ENCODE assay signal across 29 cellular contexts in genomic region chr3:58346368-58346767, GRCh38. TPM values are rescaled to one million over a fixed set of nuclear protein-coding genes. Genes with fewer than 3 reads are reported as not detected.
DNase-seq lines count a peak whose midpoint lies in the region; ATAC-seq and TF ChIP-seq lines count a peak whose summit lies in the region.
"Had no signal": no experiment of that assay in that cellular context is flagged by ENCODE, and none has a peak within 500 bp of the region (broad histone marks: within the 10 kb centered on the region; RNA-seq: fewer than 3 reads in every experiment).

No MANE protein-coding gene starts in this region.

- no peaks in the 10 kb centered on the region for H3K27me3 Mint-ChIP-seq in activated CD8-positive, alpha-beta T cell treated with anti-CD3 and anti-CD28 coated beads for 36 hours
- no peaks in the 10 kb centered on the region for H3K27me3 Mint-ChIP-seq in activated CD8-positive, alpha-beta T cell treated with anti-CD3 and anti-CD28 coated beads, Interleukin-2, amount 10 ng/mL, durations not matched to agents 7 days and 5 days (ENCODE audit: low read depth)
- H3K27me3 Mint-ChIP-seq in CD14-positive monocyte (ENCODE audit: low read depth in 3 of 3), result peaks cover 0 to 2% (median 0%) of the 10 kb centered on the region in 3 donors
- no peaks in the 10 kb centered on the region for H3K27me3 Mint-ChIP-seq in naive B cell
- H3K27me3 Mint-ChIP-seq: effector memory CD8-positive, alpha-beta T cell; naive thymus-derived CD8-positive, alpha-beta T cell; T-helper 17 cell had no signal

- peaks cover 15% of the 10 kb centered on the region for H3K36me3 Mint-ChIP-seq in activated CD8-positive, alpha-beta T cell treated with anti-CD3 and anti-CD28 coated beads for 36 hours (ENCODE audit: low read depth)
- H3K36me3 Mint-ChIP-seq in activated CD8-positive, alpha-beta T cell treated with anti-CD3 and anti-CD28 coated beads, Interleukin-2, amount 10 ng/mL, durations not matched to agents 7 days and 5 days (ENCODE audit: low read depth), result peaks cover 53% of the 10 kb centered on the region
- H3K36me3 Mint-ChIP-seq in CD14-positive monocyte, result peaks cover 25 to 33% of the 10 kb centered on the region in 2 donors
- peaks cover 5 to 10% of the 10 kb centered on the region in 2 donors for H3K36me3 Mint-ChIP-seq in naive B cell
- H3K36me3 Mint-ChIP-seq: mesothelial cell of epicardium had no signal

- peak; percentile 25 for ATAC-seq in activated CD8-positive, alpha-beta T cell treated with anti-CD3 and anti-CD28 coated beads for 36 hours
- no peak for ATAC-seq in activated CD8-positive, alpha-beta T cell treated with anti-CD3 and anti-CD28 coated beads, Interleukin-2, amount 10 ng/mL, durations not matched to agents 7 days and 5 days
- no peak for ATAC-seq in naive B cell (ENCODE audit: low read depth in 2 of 2)
- ATAC-seq: effector memory CD8-positive, alpha-beta T cell; gastrocnemius medialis; left ventricle myocardium superior; naive thymus-derived CD8-positive, alpha-beta T cell; T-helper 17 cell had no signal

- peaks cover 65% of the 10 kb centered on the region for H3K36me3 ChIP-seq in OCI-LY7 (ENCODE audit: insufficient read depth, low read length)
- H3K36me3 ChIP-seq in osteoblast (ENCODE audit: insufficient read depth, low read length), result peaks cover 2% of the 10 kb centered on the region
- no peaks in the 10 kb centered on the region for H3K36me3 ChIP-seq in uterus
- H3K36me3 ChIP-seq: breast epithelium, gastrocnemius medialis, HAP-1, ovary, SJCRH30, thoracic aorta, vagina had no signal

- no peak overlapping the region for H3K4me3 ChIP-seq in OCI-LY7 (ENCODE audit: low read depth, low read length, poor library complexity, severe bottlenecking)
- H3K4me3 ChIP-seq in osteoblast (ENCODE audit: insufficient read depth, low read length), result no peak overlapping the region
- H3K4me3 ChIP-seq in uterus, result no peak overlapping the region
- H3K4me3 ChIP-seq: breast epithelium, gastrocnemius medialis, HAP-1, ovary, SJCRH30, thoracic aorta, vagina had no signal

- H2AFZ ChIP-seq in OCI-LY7 (ENCODE audit: low read length) (no peak overlapping the region), osteoblast (ENCODE audit: low read length) (no peak overlapping the region)

- TF ChIP-seq POLR2A in uterus (IDR thresholded peaks at IDR 0.05), result no peak

- H3K79me2 ChIP-seq in OCI-LY7 (ENCODE audit: insufficient read depth, low read depth, low read length), result peaks cover 85% of the 10 kb centered on the region
- peaks cover 69% of the 10 kb centered on the region for H3K79me2 ChIP-seq in osteoblast (ENCODE audit: insufficient read depth, low read length)

- H4K20me1 ChIP-seq in OCI-LY7 (ENCODE audit: insufficient read depth, low read length), result no peaks in the 10 kb centered on the region
- H4K20me1 ChIP-seq in osteoblast (ENCODE audit: insufficient read depth, low read length), result peaks cover 9% of the 10 kb centered on the region

- H3K4me1 ChIP-seq in OCI-LY7 (ENCODE audit: insufficient read depth, low read length, poor library complexity, severe bottlenecking), result peaks cover 98% of the 10 kb centered on the region
- peaks cover 12% of the 10 kb centered on the region for H3K4me1 ChIP-seq in osteoblast (ENCODE audit: insufficient read depth, low read length)
- peaks cover 0 to 7% of the 10 kb centered on the region in 2 donors for H3K4me1 ChIP-seq in uterus
- H3K4me1 ChIP-seq: HAP-1, SJCRH30 had no signal

- peaks cover 25% of the 10 kb centered on the region for H3K4me1 Mint-ChIP-seq in activated CD8-positive, alpha-beta T cell treated with anti-CD3 and anti-CD28 coated beads for 36 hours (ENCODE audit: low read depth)
- peaks cover 48% of the 10 kb centered on the region for H3K4me1 Mint-ChIP-seq in activated CD8-positive, alpha-beta T cell treated with anti-CD3 and anti-CD28 coated beads, Interleukin-2, amount 10 ng/mL, durations not matched to agents 7 days and 5 days (ENCODE audit: low read depth)
- H3K4me1 Mint-ChIP-seq in CD14-positive monocyte (peaks cover 48% of the 10 kb centered on the region), naive B cell (peaks cover 61 to 93% (median 76%) of the 10 kb centered on the region in 3 donors)

- intact Hi-C loops in activated CD8-positive, alpha-beta T cell treated with anti-CD3 and anti-CD28 coated beads for 36 hours (cut with micrococcal nuclease), result no loop called here
- intact Hi-C loops in CD14-positive monocyte (cut with micrococcal nuclease) (no loop called here), OCI-LY7 (cut with micrococcal nuclease; ENCODE audit: unreplicated experiment) (no loop called here), uterus (cut with DNase I; ENCODE audit: low total_unique reads) (no loop called here)

- H3K4me3 Mint-ChIP-seq in activated CD8-positive, alpha-beta T cell treated with anti-CD3 and anti-CD28 coated beads for 36 hours, result no peak overlapping the region
- no peak overlapping the region for H3K4me3 Mint-ChIP-seq in activated CD8-positive, alpha-beta T cell treated with anti-CD3 and anti-CD28 coated beads, Interleukin-2, amount 10 ng/mL, durations not matched to agents 7 days and 5 days
- H3K4me3 Mint-ChIP-seq in CD14-positive monocyte (no peak overlapping the region), naive B cell (peak overlapping the region in 6 of 8 donors; percentile 34 to 80 (median 72))
- H3K4me3 Mint-ChIP-seq: effector memory CD8-positive, alpha-beta T cell; mesothelial cell of epicardium; T-helper 17 cell had no signal

- CTCF ChIA-PET in activated CD8-positive, alpha-beta T cell treated with anti-CD3 and anti-CD28 coated beads for 36 hours (lab: Charles Lee), result interaction anchor here (0.8 to 1.3 kb wide), 2 partner anchors 36 to 90 kb away, joined by 3 read pairs; no protein-coding TSS in a partner anchor
- CTCF ChIA-PET in activated CD8-positive, alpha-beta T cell treated with anti-CD3 and anti-CD28 coated beads, Interleukin-2, amount 10 ng/mL, durations not matched to agents 7 days and 5 days (lab: Charles Lee), result interaction anchor here (1.1 to 1.5 kb wide), 2 partner anchors 10 to 11 kb away, joined by 3 to 4 read pairs; no protein-coding TSS in a partner anchor
- CTCF ChIA-PET in OCI-LY7 (lab: Charles Lee; ENCODE audit: unreplicated experiment), result no interaction called here

- no peaks in the 10 kb centered on the region for H3K9me2 ChIP-seq in OCI-LY7 (ENCODE audit: insufficient read depth, low read length)

- POLR2A ChIA-PET in activated CD8-positive, alpha-beta T cell treated with anti-CD3 and anti-CD28 coated beads for 36 hours (lab: Charles Lee), result interaction anchor here (0.9 to 1.3 kb wide), 2 partner anchors 11 to 381 kb away, joined by 3 to 4 read pairs; no protein-coding TSS in a partner anchor
- POLR2A ChIA-PET in activated CD8-positive, alpha-beta T cell treated with anti-CD3 and anti-CD28 coated beads, Interleukin-2, amount 10 ng/mL, durations not matched to agents 7 days and 5 days (lab: Charles Lee), result interaction anchor here (0.8 to 1.1 kb wide), 2 partner anchors 10 to 12 kb away, joined by 3 to 4 read pairs; no protein-coding TSS in a partner anchor
- POLR2A ChIA-PET in OCI-LY7 (lab: Charles Lee), result interaction anchor here (0.6 to 19.4 kb wide), 3 partner anchors 5 to 14 kb away, joined by 4 to 711 read pairs (median 711); partner anchors contain the start of gene PXK

- no TSS peak for BruUV-seq in OCI-LY7 (replicated peaks; lab: Mats Ljungman, UMichigan)

- DNase-seq in activated CD8-positive, alpha-beta T cell treated with anti-CD3 and anti-CD28 coated beads for 36 hours, result no peak
- no peak for DNase-seq in activated CD8-positive, alpha-beta T cell treated with anti-CD3 and anti-CD28 coated beads, Interleukin-2, amount 10 ng/mL, durations not matched to agents 7 days and 5 days
- DNase-seq in CD14-positive monocyte (ENCODE audit: low spot score) (no peak), OCI-LY7 (ENCODE audit: low spot score) (no peak), naive B cell (no peak), osteoblast (ENCODE audit: insufficient read length, low spot score, missing footprints) (no peak), uterus (no peak), germinal center (ENCODE audit: low spot score) (no peak)
- DNase-seq: activated effector memory CD4-positive, alpha-beta T cell treated with anti-CD3 and anti-CD28 coated beads, Interleukin-2, amount 50 U/mL, for 16 hours; amniotic stem cell; effector memory CD8-positive, alpha-beta T cell; gastrocnemius medialis; KG1; left ventricle myocardium superior; MV-4-11; naive thymus-derived CD8-positive, alpha-beta T cell; NCI-H187; NCI-H526 treated with DMSO at 0.1 percent for 48 hours; ovary; retina; SJCRH30; small intestine; stimulated activated CD4-positive, alpha-beta T cell treated with anti-CD3 and anti-CD28 coated beads, Interleukin-2, amount 100 ng/mL, for 24 hours; T-helper 17 cell had no signal

- no peak for TF ChIP-seq CTCF in activated CD8-positive, alpha-beta T cell treated with anti-CD3 and anti-CD28 coated beads for 36 hours (IDR thresholded peaks at IDR 0.05)
- TF ChIP-seq CTCF in CD14-positive monocyte (IDR thresholded peaks at IDR 0.05), result no peak
- no peak for TF ChIP-seq CTCF in OCI-LY7 (conservative IDR thresholded peaks at IDR 0.05; ENCODE audit: low read length)
- TF ChIP-seq CTCF in osteoblast (IDR thresholded peaks at IDR 0.05; ENCODE audit: extremely low read depth, low read depth, low read length), result no peak
- no peak for TF ChIP-seq CTCF in uterus (IDR thresholded peaks at IDR 0.05)

- no peaks in the 10 kb centered on the region for H3K9me3 Mint-ChIP-seq in activated CD8-positive, alpha-beta T cell treated with anti-CD3 and anti-CD28 coated beads for 36 hours
- H3K9me3 Mint-ChIP-seq in activated CD8-positive, alpha-beta T cell treated with anti-CD3 and anti-CD28 coated beads, Interleukin-2, amount 10 ng/mL, durations not matched to agents 7 days and 5 days (ENCODE audit: insufficient read depth), result peaks cover 8% of the 10 kb centered on the region
- H3K9me3 Mint-ChIP-seq in CD14-positive monocyte (no peaks in the 10 kb centered on the region), naive B cell (peaks cover 0 to 4% (median 0%) of the 10 kb centered on the region in 7 donors)
- H3K9me3 Mint-ChIP-seq: effector memory CD8-positive, alpha-beta T cell; mesothelial cell of epicardium; naive thymus-derived CD8-positive, alpha-beta T cell had no signal

- H3K27ac ChIP-seq in OCI-LY7 (ENCODE audit: low read depth, low read length, poor library complexity, severe bottlenecking) (peak overlapping the region; percentile 51), osteoblast (ENCODE audit: low read depth, low read length) (no peak overlapping the region), uterus (no peak overlapping the region)
- H3K27ac ChIP-seq: breast epithelium, gastrocnemius medialis, ovary, SJCRH30, thoracic aorta, vagina had no signal

- H3K4me2 ChIP-seq in OCI-LY7 (ENCODE audit: low read length) (peak overlapping the region; percentile 44), osteoblast (ENCODE audit: insufficient read depth, low read length) (no peak overlapping the region)

- H3K9me3 ChIP-seq in OCI-LY7 (ENCODE audit: low read length), result no peaks in the 10 kb centered on the region
- H3K9me3 ChIP-seq in osteoblast (ENCODE audit: low read depth, low read length), result no peaks in the 10 kb centered on the region
- no peaks in the 10 kb centered on the region for H3K9me3 ChIP-seq in uterus
- H3K9me3 ChIP-seq: breast epithelium, gastrocnemius medialis, HAP-1, ovary, SJCRH30, thoracic aorta, vagina had no signal

- H3K27me3 ChIP-seq in osteoblast (ENCODE audit: insufficient read depth, low read length), result no peaks in the 10 kb centered on the region
- no peaks in the 10 kb centered on the region for H3K27me3 ChIP-seq in uterus
- H3K27me3 ChIP-seq: breast epithelium, gastrocnemius medialis, ovary, SJCRH30, vagina had no signal

- no peak overlapping the region for H3K27ac Mint-ChIP-seq in activated CD8-positive, alpha-beta T cell treated with anti-CD3 and anti-CD28 coated beads for 36 hours
- H3K27ac Mint-ChIP-seq in activated CD8-positive, alpha-beta T cell treated with anti-CD3 and anti-CD28 coated beads, Interleukin-2, amount 10 ng/mL, durations not matched to agents 7 days and 5 days, result no peak overlapping the region
- H3K27ac Mint-ChIP-seq in CD14-positive monocyte (peak overlapping the region in 5 of 7 donors; percentile 31 to 81 (median 40)), naive B cell (peak overlapping the region; percentile 1 to 98 (median 82))
- H3K27ac Mint-ChIP-seq: mesothelial cell of epicardium, T-helper 17 cell had no signal

RNA-seq across cellular contexts. Expression of gene PXK, which starts 13.7 kb away (rescaled TPM):
- 10 to 100 TPM; 22.2 to 23.6 TPM for total RNA-seq in activated CD8-positive, alpha-beta T cell treated with anti-CD3 and anti-CD28 coated beads for 36 hours
- total RNA-seq in activated CD8-positive, alpha-beta T cell treated with anti-CD3 and anti-CD28 coated beads, Interleukin-2, amount 10 ng/mL, durations not matched to agents 7 days and 5 days, result 10 to 100 TPM; 31.5 to 33.4 TPM
- polyA plus RNA-seq in CD14-positive monocyte (10 to 100 TPM; 52.9 to 54.0 TPM), naive B cell (ENCODE audit: low read depth in 6 of 6) (100 to 1,000 TPM in 5 of 6 donors, 10 to 100 TPM in 1; 88.9 to 156 (median 126) TPM)
- total RNA-seq in OCI-LY7 (2014; rRNA removed; shearing (Covaris generic)), result 51.3 and 68.7 TPM in 2 replicates
- total RNA-seq in OCI-LY7 (2022) (125 and 146 TPM in 2 replicates), osteoblast (77.4 and 87.8 TPM in 2 replicates), uterus (10 to 100 TPM; 15.1 to 50.5 (median 41.1) TPM)

RNA-seq across cellular contexts. Expression of gene HTD2, which starts 40.0 kb away (rescaled TPM):
- 1 to 10 TPM; 8.4 to 9.6 TPM for total RNA-seq in activated CD8-positive, alpha-beta T cell treated with anti-CD3 and anti-CD28 coated beads for 36 hours
- total RNA-seq in activated CD8-positive, alpha-beta T cell treated with anti-CD3 and anti-CD28 coated beads, Interleukin-2, amount 10 ng/mL, durations not matched to agents 7 days and 5 days, result 1 to 10 TPM; 7.6 to 8.1 TPM
- polyA plus RNA-seq in CD14-positive monocyte, result 10 to 100 TPM; 10.5 to 17.3 TPM
- total RNA-seq in OCI-LY7 (2014; rRNA removed; shearing (Covaris generic)), result 6.4 and 10.0 TPM in 2 replicates
- 8.0 and 13.0 TPM in 2 replicates for total RNA-seq in OCI-LY7 (2022)
- 10 to 100 TPM in 5 of 6 donors, 1 to 10 TPM in 1; 5.7 to 26.9 (median 18.6) TPM for polyA plus RNA-seq in naive B cell (ENCODE audit: low read depth in 6 of 6)
- 6.2 TPM in 2 replicates for total RNA-seq in osteoblast
- 10 to 100 TPM in 2 of 4 donors, 1 to 10 TPM in 2; 1.2 to 39.6 (median 7.8) TPM for total RNA-seq in uterus

RNA-seq across cellular contexts. Expression of gene RPP14, which starts 40.3 kb away (rescaled TPM):
- total RNA-seq in activated CD8-positive, alpha-beta T cell treated with anti-CD3 and anti-CD28 coated beads for 36 hours, result 10 to 100 TPM; 16.1 to 18.0 TPM
- 10 to 100 TPM; 12.8 to 15.1 TPM for total RNA-seq in activated CD8-positive, alpha-beta T cell treated with anti-CD3 and anti-CD28 coated beads, Interleukin-2, amount 10 ng/mL, durations not matched to agents 7 days and 5 days
- polyA plus RNA-seq in CD14-positive monocyte, result 1 to 10 TPM; 3.5 to 8.8 TPM
- 10.2 and 12.8 TPM in 2 replicates for total RNA-seq in OCI-LY7 (2014; rRNA removed; shearing (Covaris generic))
- 20.3 and 21.3 TPM in 2 replicates for total RNA-seq in OCI-LY7 (2022)
- 1 to 10 TPM; 4.5 to 8.7 (median 6.9) TPM for polyA plus RNA-seq in naive B cell (ENCODE audit: low read depth in 6 of 6)
- total RNA-seq in osteoblast, result 13.0 and 13.4 TPM in 2 replicates
- 10 to 100 TPM in 2 of 4 donors, 1 to 10 TPM in 2; 1.5 to 26.7 (median 9.7) TPM for total RNA-seq in uterus

Comparison
In these comparisons a context has a peak if more than half of its experiments do, and no peak if none do; other contexts are left out.
1. H3K27ac Mint-ChIP-seq: peak in CD14-positive monocyte (5 of 7) and naive B cell (6 of 6); none in activated CD8-positive, alpha-beta T cell treated with anti-CD3 and anti-CD28 coated beads for 36 hours (single experiment) and activated CD8-positive, alpha-beta T cell treated with anti-CD3 and anti-CD28 coated beads, Interleukin-2, amount 10 ng/mL, durations not matched to agents 7 days and 5 days (single experiment).
2. H3K4me3 Mint-ChIP-seq: peak in naive B cell (6 of 8); none in activated CD8-positive, alpha-beta T cell treated with anti-CD3 and anti-CD28 coated beads for 36 hours (single experiment), activated CD8-positive, alpha-beta T cell treated with anti-CD3 and anti-CD28 coated beads, Interleukin-2, amount 10 ng/mL, durations not matched to agents 7 days and 5 days (single experiment) and CD14-positive monocyte (0 of 2).